ENCODE assay signal across 1 cellular context in the genomic region with DNA sequence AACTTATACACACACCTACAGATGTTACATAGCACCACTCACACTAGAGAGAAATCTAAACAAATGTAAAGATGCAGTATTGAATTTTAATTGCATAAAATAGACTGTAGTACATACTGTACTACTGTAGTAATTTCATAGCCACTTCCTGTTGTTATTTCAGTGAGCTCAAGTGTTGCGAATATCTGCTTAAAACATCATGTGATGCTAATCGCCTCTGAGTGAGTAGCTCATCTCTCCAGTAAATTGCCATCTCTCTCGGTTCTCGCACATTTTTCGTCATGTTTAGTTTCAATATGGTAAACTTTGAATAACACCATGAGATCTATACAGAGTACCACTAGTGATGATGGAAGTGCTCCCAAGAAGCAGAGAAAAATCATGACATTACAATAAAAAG.
TF ChIP-seq lines count a peak whose summit lies in the region.

No MANE protein-coding gene starts in this region.

TF ChIP-seq in endothelial cell of umbilical vein, 7 proteins besides CTCF, POLR2A, EP300 and RAD21:
- TF ChIP-seq FOS (IDR thresholded peaks at IDR 0.05; ENCODE audit: borderline replicate concordance, insufficient read depth, low read length) = no peak
- peak; percentile 38 for TF ChIP-seq POLR2AphosphoS5 (IDR thresholded peaks at IDR 0.05; ENCODE audit: insufficient read depth, low read depth, low read length)
TF ChIP-seq in endothelial cell of umbilical vein: peak in this region for 1.
